9 cellular contexts compared by ENCODE assay signal in the genomic region with DNA sequence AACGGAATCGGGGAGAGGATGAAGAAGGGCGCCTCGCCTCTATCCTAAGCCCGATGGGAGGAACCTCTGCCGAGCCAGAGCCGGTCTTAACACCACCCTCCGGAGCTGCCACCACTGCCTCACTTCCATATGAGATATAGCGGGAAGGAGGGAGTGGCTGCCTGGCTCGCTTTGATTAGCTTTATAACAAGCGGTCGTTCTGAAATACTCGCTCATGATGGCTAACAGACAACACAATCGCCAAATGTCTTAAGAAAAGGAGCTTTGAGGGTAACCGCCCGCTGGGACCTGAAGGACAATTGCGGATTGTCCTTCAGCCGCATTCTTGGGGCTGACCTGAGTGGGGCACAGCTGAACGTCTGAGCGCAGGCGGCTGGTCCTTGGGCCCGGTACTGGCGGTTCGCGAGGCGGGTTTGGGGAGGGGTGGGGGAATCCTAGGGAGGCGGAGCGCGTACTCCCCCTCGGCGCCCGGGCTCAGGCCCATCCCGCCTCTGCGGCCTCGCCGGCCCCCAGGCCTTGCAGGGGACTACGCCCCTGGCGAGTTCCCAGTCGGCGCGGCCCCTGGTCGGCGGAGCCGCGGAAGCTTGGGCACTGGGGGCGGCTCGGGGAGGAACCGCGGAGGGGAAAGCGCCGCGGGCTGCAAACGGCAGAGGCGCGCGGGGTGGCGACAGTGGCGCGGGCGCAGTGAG. TPM values are rescaled to one million over a fixed set of nuclear protein-coding genes. Genes with fewer than 3 reads are reported as not detected.
DNase-seq lines count a peak whose midpoint lies in the region; ATAC-seq, FAIRE-seq and TF ChIP-seq lines count a peak whose summit lies in the region.
"Had no signal": no experiment of that assay in that cellular context is flagged by ENCODE, and none has a peak within 500 bp of the region (broad histone marks: within the 10 kb centered on the region; RNA-seq: fewer than 3 reads in every experiment).

A gene with protein sequence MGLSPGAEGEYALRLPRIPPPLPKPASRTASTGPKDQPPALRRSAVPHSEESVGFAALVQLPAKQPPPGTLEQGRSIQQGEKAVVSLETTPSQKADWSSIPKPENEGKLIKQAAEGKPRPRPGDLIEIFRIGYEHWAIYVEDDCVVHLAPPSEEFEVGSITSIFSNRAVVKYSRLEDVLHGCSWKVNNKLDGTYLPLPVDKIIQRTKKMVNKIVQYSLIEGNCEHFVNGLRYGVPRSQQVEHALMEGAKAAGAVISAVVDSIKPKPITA (minus strand): TSS at position 617 of the 689 bp plus-strand sequence. CDS start 133 bp downstream, at position 484.

- TF ChIP-seq CTCF in SK-N-SH (IDR thresholded peaks at IDR 0.05) (no peak), colonic mucosa (IDR thresholded peaks at IDR 0.05) (no peak), liver (IDR thresholded peaks at IDR 0.05; ENCODE audit: low read depth, low read length, missing input control) (no peak)

- no peak for TF ChIP-seq EP300 in SK-N-SH (IDR thresholded peaks at IDR 0.05; ENCODE audit: borderline replicate concordance in 1 of 2, low read depth in 1 of 2, low read length in 1 of 2)

- H3K9me2 ChIP-seq in SK-N-SH, result no peaks in the 10 kb centered on the region

- intact Hi-C loops in colonic mucosa (cut with DNase I), result no loop called here

- H3K27me3 ChIP-seq in SK-N-SH (ENCODE audit: insufficient read depth), result peaks cover 45% of the 10 kb centered on the region; the same call in 1 of the 2 replicates
- H3K27me3 ChIP-seq in colonic mucosa, result peaks cover 9% of the 10 kb centered on the region
- no peaks in the 10 kb centered on the region for H3K27me3 ChIP-seq in liver (ENCODE audit: control insufficient read depth in 4 of 4, insufficient read depth in 4 of 4, low read length in 3 of 4)
- H3K27me3 ChIP-seq in subcutaneous abdominal adipose tissue (ENCODE audit: control insufficient read depth in 5 of 5, insufficient read depth in 4 of 5, low read length in 5 of 5), result no peaks in the 10 kb centered on the region
- peaks cover 0 to 2% of the 10 kb centered on the region in 2 donors for H3K27me3 ChIP-seq in small intestine (ENCODE audit: control insufficient read depth in 2 of 2, insufficient read depth in 2 of 2, low read length in 2 of 2)
- H3K27me3 ChIP-seq: BLaER1 treated with 17β-estradiol and CSF1 and Interleukin-3, amounts not matched to agents 10 nM and 100 nM had no signal

- DNase-seq in SK-N-SH (peak; percentile 50), colonic mucosa (peak; percentile 27), NCI-H446 (lab: John Stamatoyannopoulos, UW) (no peak), small intestine (no peak)
- DNase-seq in effector CD4-positive, alpha-beta T cell, result no peak

- ATAC-seq in SK-N-SH treated with all-trans-retinoic acid at 6 μM for 48 hours, result no peak; the same call in 1 of the 3 replicates

- H3K4me3 ChIP-seq in SK-N-SH (ENCODE audit: low read depth in 2 of 2, low read length in 1 of 2) (peak within 1 kb of the TSS in 1 of 2 experiments; percentile 33; a peak in 3 of 4 replicates), colonic mucosa (peak within 1 kb of the TSS; percentile 42), liver (ENCODE audit: low read depth in 1 of 3, low read length in 3 of 3) (peak within 1 kb of the TSS; percentile 13 to 53 (median 24)), subcutaneous abdominal adipose tissue (ENCODE audit: low read depth in 1 of 5, low read length in 5 of 5) (peak within 1 kb of the TSS; percentile 66 to 82 (median 78)), small intestine (ENCODE audit: low read depth in 1 of 2, low read length in 2 of 2) (peak within 1 kb of the TSS in 1 of 2 donors; percentile 48)
- H3K4me3 ChIP-seq: BLaER1 treated with 17β-estradiol and CSF1 and Interleukin-3, amounts not matched to agents 10 nM and 100 nM had no signal

- H3K4me1 ChIP-seq in SK-N-SH (ENCODE audit: control insufficient read depth in 1 of 2, insufficient read depth in 2 of 2, low read depth in 1 of 2, low read length in 1 of 2) (no peaks in the 10 kb centered on the region; a peak in 1 of 4 replicates), colonic mucosa (no peaks in the 10 kb centered on the region), liver (ENCODE audit: control insufficient read depth in 4 of 4, insufficient read depth in 4 of 4, low read length in 3 of 4) (peaks cover 3 to 26% (median 22%) of the 10 kb centered on the region in 4 donors), subcutaneous abdominal adipose tissue (ENCODE audit: control insufficient read depth in 5 of 5, insufficient read depth in 5 of 5, low read length in 5 of 5) (peaks cover 0 to 72% (median 34%) of the 10 kb centered on the region in 5 donors), small intestine (ENCODE audit: control insufficient read depth in 2 of 2, insufficient read depth in 1 of 2, low read depth in 1 of 2, low read length in 1 of 2) (peaks cover 2 to 5% of the 10 kb centered on the region in 2 donors)

- H3K27ac ChIP-seq in SK-N-SH (ENCODE audit: low read depth in 2 of 2, low read length in 1 of 2), result no peak within 1 kb of the TSS
- peak within 1 kb of the TSS; percentile 20 for H3K27ac ChIP-seq in colonic mucosa
- H3K27ac ChIP-seq in liver (ENCODE audit: low read depth in 1 of 2, low read length in 2 of 2), result no peak within 1 kb of the TSS
- H3K27ac ChIP-seq in subcutaneous abdominal adipose tissue (ENCODE audit: low read depth, low read length), result peak within 1 kb of the TSS; percentile 87
- H3K27ac ChIP-seq in small intestine (ENCODE audit: low read depth in 1 of 2, low read length in 1 of 2), result peak within 1 kb of the TSS in 1 of 2 donors; percentile 58
- H3K27ac ChIP-seq: BLaER1 treated with 17β-estradiol and CSF1 and Interleukin-3, amounts not matched to agents 10 nM and 100 nM had no signal

- no peaks in the 10 kb centered on the region for H3K79me2 ChIP-seq in SK-N-SH (ENCODE audit: insufficient read depth)

- FAIRE-seq in small intestine (lab: Jason Lieb, UNC), result no peak

- H4K20me1 ChIP-seq in SK-N-SH (ENCODE audit: insufficient read depth), result no peaks in the 10 kb centered on the region
- H4K20me1 ChIP-seq: BLaER1 treated with 17β-estradiol and CSF1 and Interleukin-3, amounts not matched to agents 10 nM and 100 nM had no signal

- CTCF ChIA-PET in SK-N-SH (lab: Yijun Ruan, JAX), result interaction anchor here (0.9 to 3.2 kb wide), 4 partner anchors 11 to 145 kb away, joined by 3 to 31 read pairs (median 4); no protein-coding TSS in a partner anchor

- H3K9ac ChIP-seq in SK-N-SH (no peak within 1 kb of the TSS), colonic mucosa (ENCODE audit: low read depth in 2 of 2, low read length in 2 of 2) (peak within 1 kb of the TSS; percentile 19 to 56), liver (ENCODE audit: low read depth in 1 of 2, low read length in 2 of 2) (no peak within 1 kb of the TSS), subcutaneous abdominal adipose tissue (ENCODE audit: low read length in 5 of 5) (peak within 1 kb of the TSS; percentile 31 to 88 (median 75))
- H3K9ac ChIP-seq: BLaER1 treated with 17β-estradiol and CSF1 and Interleukin-3, amounts not matched to agents 10 nM and 100 nM had no signal

- peak within 1 kb of the TSS; percentile 74 for H3K4me2 ChIP-seq in SK-N-SH
- H3K4me2 ChIP-seq: BLaER1 treated with 17β-estradiol and CSF1 and Interleukin-3, amounts not matched to agents 10 nM and 100 nM had no signal

- H2AFZ ChIP-seq in SK-N-SH (ENCODE audit: low read depth), result no peak within 1 kb of the TSS

- H3K36me3 ChIP-seq in SK-N-SH (replicated peaks in 1 of 2; ENCODE audit: control insufficient read depth in 1 of 2, insufficient read depth in 2 of 2, low read length in 1 of 2) (no peaks in the 10 kb centered on the region), colonic mucosa (no peaks in the 10 kb centered on the region), liver (ENCODE audit: control insufficient read depth in 4 of 4, insufficient read depth in 3 of 4, low read depth in 1 of 4, low read length in 3 of 4) (no peaks in the 10 kb centered on the region), subcutaneous abdominal adipose tissue (ENCODE audit: control insufficient read depth in 5 of 5, insufficient read depth in 5 of 5, low read length in 5 of 5) (peaks cover 0 to 9% (median 0%) of the 10 kb centered on the region in 5 donors), small intestine (ENCODE audit: control insufficient read depth in 2 of 2, insufficient read depth in 2 of 2, low read length in 2 of 2) (no peaks in the 10 kb centered on the region)
- H3K36me3 ChIP-seq: BLaER1 treated with 17β-estradiol and CSF1 and Interleukin-3, amounts not matched to agents 10 nM and 100 nM had no signal

- H3K9me3 ChIP-seq in SK-N-SH (peaks cover 4% of the 10 kb centered on the region; the same call in 1 of the 2 replicates), colonic mucosa (no peaks in the 10 kb centered on the region), liver (ENCODE audit: control insufficient read depth in 4 of 4, low read length in 3 of 4) (no peaks in the 10 kb centered on the region), subcutaneous abdominal adipose tissue (ENCODE audit: control insufficient read depth in 5 of 5, low read length in 5 of 5) (peaks cover 0 to 6% (median 2%) of the 10 kb centered on the region in 5 donors), small intestine (ENCODE audit: control insufficient read depth, low read depth) (no peaks in the 10 kb centered on the region)

- WGBS in SK-N-SH (ENCODE audit: low lambda C conversion rate), result 36% methylated on average over 31 of the region's 60 CpGs
- WGBS in liver, result 19% methylated on average over 60 of the region's 60 CpGs
- WGBS in small intestine, 3 donors, result 6 to 8% (median 7%) methylated on average over 60 of the region's 60 CpGs

- TF ChIP-seq RAD21 in SK-N-SH (IDR thresholded peaks at IDR 0.05; ENCODE audit: low read length) (no peak), liver (IDR thresholded peaks at IDR 0.05) (no peak)

- POLR2A ChIA-PET in SK-N-SH (lab: Yijun Ruan, JAX), result no interaction called here

- no peaks in the 10 kb centered on the region for H3F3A ChIP-seq in SK-N-SH (replicated peaks; ENCODE audit: insufficient read depth)

TF ChIP-seq in SK-N-SH, 30 proteins besides CTCF, POLR2A, EP300 and RAD21 (continues in another document):
- no peak for TF ChIP-seq TEAD4 (IDR thresholded peaks at IDR 0.05; ENCODE audit: borderline replicate concordance, insufficient read depth)

TF ChIP-seq in SK-N-SH treated with all-trans-retinoic acid at 6 μM for 48 hours, 23 proteins besides CTCF, POLR2A, EP300 and RAD21 (continues in another document):
- TF ChIP-seq SNAI2 (CRISPR knock-in tag; IDR thresholded peaks at IDR 0.05) (no peak), ISL1 (CRISPR knock-in tag; IDR thresholded peaks at IDR 0.05) (no peak)

TF ChIP-seq in liver, 16 proteins besides CTCF, POLR2A, EP300 and RAD21 (continues in another document):
- no peak for TF ChIP-seq YY1 (IDR thresholded peaks at IDR 0.05)
- TF ChIP-seq RXRA (IDR thresholded peaks at IDR 0.05), result no peak
- no peak for TF ChIP-seq FOXA2 (IDR thresholded peaks at IDR 0.05)
- no peak for TF ChIP-seq NR2F2 (IDR thresholded peaks at IDR 0.05)
- TF ChIP-seq FOXA1 (IDR thresholded peaks at IDR 0.05), result no peak

RNA-seq across cellular contexts. Expression of the gene that starts here (rescaled TPM):
- not detected in 2 replicates for polyA plus RNA-seq in SK-N-SH (2012; rRNA removed)
- polyA plus RNA-seq in SK-N-SH (2012; cell fraction: cytosol; rRNA removed), result not detected in 2 replicates
- polyA plus RNA-seq in SK-N-SH (2012; cell fraction: nucleus; rRNA removed), result not detected in 2 replicates
- under 1 TPM in 1 of 2 donors, not detected in 1; 0.40 TPM for total RNA-seq in colonic mucosa
- 1 to 10 TPM in 1 of 2 donors, not detected in 1; 1.4 TPM for total RNA-seq in liver
- under 1 TPM in 1 of 2 donors, not detected in 1; 0.03 TPM for polyA plus RNA-seq in liver
- polyA plus RNA-seq in small intestine, result 1 to 10 TPM in 1 of 3 donors, under 1 TPM in 1, not detected in 1; 1.00 to 2.7 TPM

Comparison
In these comparisons a context has a peak if more than half of its experiments do, and no peak if none do; other contexts are left out.
1. Peak in DNase-seq and H3K4me2 ChIP-seq in SK-N-SH; RNA of the gene not detected or under 1 TPM.
2. Peak in DNase-seq, H3K4me3 ChIP-seq, H3K27ac ChIP-seq and H3K9ac ChIP-seq in colonic mucosa; RNA of the gene not detected or under 1 TPM.
3. H3K9ac ChIP-seq: peak in subcutaneous abdominal adipose tissue (5 of 5); none in SK-N-SH (single experiment) and liver (0 of 2).